1 cellular context compared by ENCODE assay signal in the genomic region with DNA sequence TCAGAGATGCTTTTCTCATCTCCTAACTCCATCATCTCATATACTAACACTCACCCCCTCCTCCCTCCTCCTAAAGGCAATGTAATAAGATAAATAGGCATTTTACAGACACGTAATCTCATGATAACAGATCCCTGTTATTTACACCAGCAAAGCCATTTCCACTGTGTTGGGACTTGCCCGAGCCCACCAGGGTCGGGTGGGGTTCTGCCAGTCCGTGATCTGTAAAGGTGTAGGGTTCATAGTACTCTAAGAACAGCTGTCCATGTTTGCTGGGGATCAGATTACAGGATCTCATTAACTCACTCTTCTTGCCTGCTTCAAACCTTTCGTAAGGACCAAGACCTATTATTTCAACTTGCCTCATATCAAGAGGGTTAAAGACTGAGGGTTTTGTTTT.
TF ChIP-seq lines count a peak whose summit lies in the region.

No MANE protein-coding gene starts in this region.

TF ChIP-seq in SK-N-SH treated with all-trans-retinoic acid at 6 μM for 48 hours, 23 proteins besides CTCF, POLR2A, EP300 and RAD21 (continued from another document):
- no peak for TF ChIP-seq RARB (CRISPR knock-in tag; IDR thresholded peaks at IDR 0.05)
- TF ChIP-seq ESRRG (CRISPR knock-in tag; IDR thresholded peaks at IDR 0.05) = no peak
- TF ChIP-seq ZC3H10 (CRISPR knock-in tag; IDR thresholded peaks at IDR 0.05) = no peak
